ENCODE assay signal across 23 cellular contexts in the genomic region with DNA sequence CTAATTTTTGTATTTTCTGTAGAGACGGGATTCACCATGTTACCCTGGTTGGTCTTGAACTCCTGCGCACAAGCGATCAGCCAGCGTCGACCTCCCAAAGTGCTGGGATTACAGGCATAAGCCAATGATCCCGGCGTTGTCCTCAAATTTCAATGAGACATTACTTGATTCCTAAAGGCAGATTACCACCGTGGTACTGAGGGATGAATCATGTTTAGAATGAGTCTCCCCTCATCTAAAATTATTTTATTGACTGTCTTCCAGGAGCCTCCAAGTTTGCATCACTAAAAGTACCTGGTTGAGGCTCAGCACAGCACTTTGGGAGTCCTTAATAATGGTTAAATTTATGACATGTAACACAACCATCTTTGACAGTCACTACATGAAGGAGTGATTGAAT.
"Had no signal": no experiment of that assay in that cellular context is flagged by ENCODE, and none has a peak within 500 bp of the region (broad histone marks: within the 10 kb centered on the region; RNA-seq: fewer than 3 reads in every experiment).

No MANE protein-coding gene starts in this region.

- H3K27ac ChIP-seq: body of pancreas, esophagus muscularis mucosa, gastroesophageal sphincter, transverse colon, uterus had no signal

- H3K9me3 ChIP-seq: body of pancreas, esophagus muscularis mucosa, gastroesophageal sphincter, heart left ventricle, transverse colon, uterus had no signal

- ATAC-seq: activated CD8-positive, alpha-beta T cell treated with anti-CD3 and anti-CD28 coated beads, Interleukin-2, amount 10 ng/mL, durations not matched to agents 7 days and 5 days; activated naive CD8-positive, alpha-beta T cell treated with anti-CD3 and anti-CD28 coated beads, Interleukin-2, amount 50 U/mL, for 24 hours; body of pancreas; gastroesophageal sphincter; heart left ventricle; left colon; naive thymus-derived CD4-positive, alpha-beta T cell; sciatic nerve; stimulated activated memory B cell treated with anti-CD40 and anti-IgM and Interleukin-4, amounts not matched to agents 10 μg/mL and 1 μg/mL and 100 μg/mL, for 72 hours had no signal

- H3K27me3 ChIP-seq: body of pancreas, esophagus muscularis mucosa, gastroesophageal sphincter, heart left ventricle, transverse colon, uterus had no signal

- H3K4me3 ChIP-seq: body of pancreas, esophagus muscularis mucosa, gastroesophageal sphincter, heart left ventricle, transverse colon, uterus had no signal

- DNase-seq: activated CD4-positive, alpha-beta T cell treated with anti-CD3 and anti-CD28 coated beads for 1 hour; activated CD4-positive, alpha-beta T cell treated with anti-CD3 and anti-CD28 coated beads, Interleukin-2, amount 50 U/mL, for 1 hour; activated CD8-positive, alpha-beta T cell treated with anti-CD3 and anti-CD28 coated beads, Interleukin-2, amount 10 ng/mL, durations not matched to agents 7 days and 5 days; activated gamma-delta T cell; activated naive CD4-positive, alpha-beta T cell treated with anti-CD3 and anti-CD28 coated beads, Interleukin-2, amount 50 U/mL, for 16 hours; activated naive CD8-positive, alpha-beta T cell treated with anti-CD3 and anti-CD28 coated beads, Interleukin-2, amount 50 U/mL, for 24 hours; body of pancreas; caudate nucleus; effector memory CD4-positive, alpha-beta T cell; heart left ventricle; islet precursor cell; left colon; naive thymus-derived CD4-positive, alpha-beta T cell; occipital lobe; posterior cingulate gyrus; small intestine; stimulated activated CD4-positive, alpha-beta T cell treated with anti-CD3 and anti-CD28 coated beads, Interleukin-15, amount 100 ng/mL, for 24 hours; transverse colon; uterus had no signal

- H3K36me3 ChIP-seq: esophagus muscularis mucosa, gastroesophageal sphincter, heart left ventricle, transverse colon, uterus had no signal

- FAIRE-seq: small intestine had no signal
